ENCODE assay signal across 16 cellular contexts in genomic region chr12:75666126-75666979, GRCh38.
DNase-seq lines count a peak whose midpoint lies in the region; ATAC-seq and TF ChIP-seq lines count a peak whose summit lies in the region.
"Had no signal": no experiment of that assay in that cellular context is flagged by ENCODE, and none has a peak within 500 bp of the region (broad histone marks: within the 10 kb centered on the region; RNA-seq: fewer than 3 reads in every experiment).

No MANE protein-coding gene starts in this region.

- peak overlapping the region; percentile 44 for H3K14ac ChIP-seq in trophoblast cell (ENCODE audit: low read length)

- H3K4me1 Mint-ChIP-seq in glutamatergic neuron (ENCODE audit: low read depth, unreplicated experiment), result peaks cover 6% of the 10 kb centered on the region
- H3K4me1 Mint-ChIP-seq: activated CD4-positive, alpha-beta memory T cell treated with anti-CD3 and anti-CD28 coated beads, Interleukin-2, amount 10 ng/mL, durations not matched to agents 7 days and 5 days; activated naive CD4-positive, alpha-beta T cell treated with anti-CD3 and anti-CD28 coated beads, Interleukin-2, amount 10 ng/mL, durations not matched to agents 7 days and 5 days had no signal

- no peaks in the 10 kb centered on the region for H3K9me3 Mint-ChIP-seq in glutamatergic neuron (ENCODE audit: unreplicated experiment)
- H3K9me3 Mint-ChIP-seq: activated CD4-positive, alpha-beta memory T cell treated with anti-CD3 and anti-CD28 coated beads, Interleukin-2, amount 10 ng/mL, durations not matched to agents 7 days and 5 days; activated naive CD4-positive, alpha-beta T cell treated with anti-CD3 and anti-CD28 coated beads, Interleukin-2, amount 10 ng/mL, durations not matched to agents 7 days and 5 days; CD4-positive, alpha-beta T cell; effector memory CD8-positive, alpha-beta T cell had no signal

- no peaks in the 10 kb centered on the region for H3K9me3 ChIP-seq in hepatocyte (ENCODE audit: low read depth)
- no peaks in the 10 kb centered on the region for H3K9me3 ChIP-seq in trophoblast cell (ENCODE audit: insufficient read depth, low read depth, low read length)
- H3K9me3 ChIP-seq: HAP-1, neutrophil had no signal

- DNase-seq in EH (ENCODE audit: low read depth) (peak; percentile 60), hepatocyte (ENCODE audit: low spot score) (peak; percentile 22), trophoblast cell (no peak), dedifferentiated amniotic fluid mesenchymal stem cell (ENCODE audit: extremely low spot score) (no peak), OCI-M2 (lab: John Stamatoyannopoulos, UW; ENCODE audit: unreplicated experiment) (no peak), glutamatergic neuron (no peak)
- DNase-seq in stimulated activated CD4-positive, alpha-beta T cell treated with anti-CD3 and anti-CD28 coated beads, Interleukin-15, amount 100 ng/mL, for 24 hours, result no peak
- DNase-seq: activated CD4-positive, alpha-beta memory T cell treated with anti-CD3 and anti-CD28 coated beads, Interleukin-2, amount 10 ng/mL, durations not matched to agents 7 days and 5 days; activated naive CD4-positive, alpha-beta T cell treated with anti-CD3 and anti-CD28 coated beads, Interleukin-2, amount 10 ng/mL, durations not matched to agents 7 days and 5 days; CD4-positive, alpha-beta T cell; effector memory CD8-positive, alpha-beta T cell; NCI-H526 treated with DMSO at 0.1 percent for 48 hours; stimulated activated CD4-positive, alpha-beta T cell treated with anti-CD3 and anti-CD28 coated beads, Interleukin-4, amount 100 ng/mL, for 4 hours had no signal

- H2BK120ac ChIP-seq in trophoblast cell (ENCODE audit: insufficient read depth, low read length, poor library complexity), result no peak overlapping the region

- H4K20me1 ChIP-seq in hepatocyte (ENCODE audit: insufficient read depth, poor library complexity, severe bottlenecking), result no peaks in the 10 kb centered on the region

- H3K27ac ChIP-seq in hepatocyte (peak overlapping the region; percentile 65), trophoblast cell (ENCODE audit: low read depth, low read length) (no peak overlapping the region)
- H3K27ac ChIP-seq: neutrophil had no signal

- H4K8ac ChIP-seq in trophoblast cell (ENCODE audit: low read depth, low read length), result no peak overlapping the region

- no peaks in the 10 kb centered on the region for H3K36me3 ChIP-seq in hepatocyte (replicated peaks; ENCODE audit: insufficient read depth, low read depth)
- H3K36me3 ChIP-seq in trophoblast cell (ENCODE audit: control insufficient read depth in 1 of 2, insufficient read depth in 2 of 2, low read length in 2 of 2), result no peaks in the 10 kb centered on the region
- H3K36me3 ChIP-seq: HAP-1, neutrophil had no signal

- peak; percentile 76 for ATAC-seq in SK-N-SH treated with all-trans-retinoic acid at 6 μM for 48 hours
- ATAC-seq: effector memory CD8-positive, alpha-beta T cell had no signal

- no peak overlapping the region for H2AFZ ChIP-seq in hepatocyte
- H2AFZ ChIP-seq in trophoblast cell (ENCODE audit: insufficient read depth, low read length, poor library complexity), result no peak overlapping the region

- no peaks in the 10 kb centered on the region for H3K79me2 ChIP-seq in hepatocyte
- H3K79me2 ChIP-seq in trophoblast cell (ENCODE audit: control insufficient read depth, insufficient read depth, low read length, poor library complexity), result no peaks in the 10 kb centered on the region

- H3K36me3 Mint-ChIP-seq in glutamatergic neuron (ENCODE audit: unreplicated experiment), result no peaks in the 10 kb centered on the region
- H3K36me3 Mint-ChIP-seq: activated naive CD4-positive, alpha-beta T cell treated with anti-CD3 and anti-CD28 coated beads, Interleukin-2, amount 10 ng/mL, durations not matched to agents 7 days and 5 days had no signal

- H3K4me2 ChIP-seq in hepatocyte, result peak overlapping the region; percentile 49
- H3K4me2 ChIP-seq in trophoblast cell (ENCODE audit: low read length), result no peak overlapping the region

- no peak overlapping the region for H2AK5ac ChIP-seq in trophoblast cell (ENCODE audit: low read length)

- no peak overlapping the region for H3K9ac ChIP-seq in trophoblast cell (ENCODE audit: low read length)

- H3K4me3 ChIP-seq in hepatocyte (no peak overlapping the region), trophoblast cell (ENCODE audit: low read depth, low read length) (no peak overlapping the region)
- H3K4me3 ChIP-seq: HAP-1 had no signal

- peaks cover 27% of the 10 kb centered on the region for H3K4me1 ChIP-seq in hepatocyte (ENCODE audit: insufficient read depth)
- H3K4me1 ChIP-seq in trophoblast cell (ENCODE audit: control insufficient read depth in 1 of 2, insufficient read depth in 2 of 2, low read length in 2 of 2), result peaks cover 0 to 4% of the 10 kb centered on the region in 2 experiments

- no peak overlapping the region for H3K4me3 Mint-ChIP-seq in glutamatergic neuron (ENCODE audit: unreplicated experiment)
- H3K4me3 Mint-ChIP-seq: activated CD4-positive, alpha-beta memory T cell treated with anti-CD3 and anti-CD28 coated beads, Interleukin-2, amount 10 ng/mL, durations not matched to agents 7 days and 5 days; activated naive CD4-positive, alpha-beta T cell treated with anti-CD3 and anti-CD28 coated beads, Interleukin-2, amount 10 ng/mL, durations not matched to agents 7 days and 5 days; CD4-positive, alpha-beta T cell; effector memory CD8-positive, alpha-beta T cell had no signal

- H3K4ac ChIP-seq in trophoblast cell (ENCODE audit: low read depth, low read length), result no peak overlapping the region

- no peak overlapping the region for H4K91ac ChIP-seq in trophoblast cell (ENCODE audit: low read depth, low read length)

- H3K18ac ChIP-seq in trophoblast cell (ENCODE audit: low read length), result no peak overlapping the region

- no peak overlapping the region for H3K27ac Mint-ChIP-seq in glutamatergic neuron (ENCODE audit: unreplicated experiment)
- H3K27ac Mint-ChIP-seq: activated CD4-positive, alpha-beta memory T cell treated with anti-CD3 and anti-CD28 coated beads, Interleukin-2, amount 10 ng/mL, durations not matched to agents 7 days and 5 days; activated naive CD4-positive, alpha-beta T cell treated with anti-CD3 and anti-CD28 coated beads, Interleukin-2, amount 10 ng/mL, durations not matched to agents 7 days and 5 days; CD4-positive, alpha-beta T cell; effector memory CD8-positive, alpha-beta T cell had no signal

- peaks cover 4% of the 10 kb centered on the region for H3K79me1 ChIP-seq in trophoblast cell (ENCODE audit: low read length)

- H3K23ac ChIP-seq in trophoblast cell (ENCODE audit: low read length), result no peak overlapping the region

- peak overlapping the region; percentile 30 for H4K12ac ChIP-seq in trophoblast cell (ENCODE audit: low read depth, low read length)

- no peak overlapping the region for H2BK5ac ChIP-seq in trophoblast cell (ENCODE audit: low read depth, low read length, poor library complexity)

- peak overlapping the region; percentile 87 for H2BK12ac ChIP-seq in trophoblast cell (ENCODE audit: low read length)

- H3K27me3 Mint-ChIP-seq in glutamatergic neuron (ENCODE audit: unreplicated experiment), result no peaks in the 10 kb centered on the region
- H3K27me3 Mint-ChIP-seq: activated naive CD4-positive, alpha-beta T cell treated with anti-CD3 and anti-CD28 coated beads, Interleukin-2, amount 10 ng/mL, durations not matched to agents 7 days and 5 days; CD4-positive, alpha-beta T cell; effector memory CD8-positive, alpha-beta T cell had no signal

- no peaks in the 10 kb centered on the region for H3K9me2 ChIP-seq in hepatocyte (replicated peaks; ENCODE audit: insufficient read depth)

- WGBS in hepatocyte (ENCODE audit: low lambda C conversion rate, missing lambda C conversion rate), result 33% methylated on average over 5 of the region's 5 CpGs
- WGBS in trophoblast cell (ENCODE audit: extremely low coverage, insufficient coverage, insufficient read length), result no CpG with 5 or more reads among the region's 5 CpGs

- H3K27me3 ChIP-seq in hepatocyte, result no peaks in the 10 kb centered on the region
- no peaks in the 10 kb centered on the region for H3K27me3 ChIP-seq in trophoblast cell (ENCODE audit: insufficient read depth, low read length)
- H3K27me3 ChIP-seq: neutrophil had no signal

- TF ChIP-seq CTCF in hepatocyte (IDR thresholded peaks at IDR 0.05; ENCODE audit: poor library complexity), result no peak
- no peak for TF ChIP-seq CTCF in glutamatergic neuron (IDR thresholded peaks at IDR 0.05; ENCODE audit: partially characterized antibody, unreplicated experiment)

TF ChIP-seq in SK-N-SH treated with all-trans-retinoic acid at 6 μM for 48 hours, 23 proteins besides CTCF, POLR2A, EP300 and RAD21 (continues in another document):
- TF ChIP-seq TSHZ2 (CRISPR knock-in tag; IDR thresholded peaks at IDR 0.05) (no peak), ZC3H10 (CRISPR knock-in tag; IDR thresholded peaks at IDR 0.05) (no peak), ZNF8 (CRISPR knock-in tag; IDR thresholded peaks at IDR 0.05) (no peak), ISL1 (CRISPR knock-in tag; IDR thresholded peaks at IDR 0.05) (no peak)

Comparison
In these comparisons a context has a peak if more than half of its experiments do, and no peak if none do; other contexts are left out.
1. DNase-seq: peak in EH (single experiment) and hepatocyte (single experiment); none in trophoblast cell (0 of 2), stimulated activated CD4-positive, alpha-beta T cell treated with anti-CD3 and anti-CD28 coated beads, Interleukin-15, amount 100 ng/mL, for 24 hours (single experiment), dedifferentiated amniotic fluid mesenchymal stem cell (single experiment), OCI-M2 (single experiment) and glutamatergic neuron (single experiment).